ENCODE assay signal across 8 cellular contexts in genomic region chr19:41363371-41363752, GRCh38. TPM values are rescaled to one million over a fixed set of nuclear protein-coding genes. Genes with fewer than 3 reads are reported as not detected.
DNase-seq lines count a peak whose midpoint lies in the region; ATAC-seq and TF ChIP-seq lines count a peak whose summit lies in the region.

No MANE protein-coding gene starts in this region.

- ATAC-seq in naive thymus-derived CD4-positive, alpha-beta T cell: no peak
- no peak for ATAC-seq in GM18519 (IDR thresholded peaks at IDR 0.05; ENCODE audit: low FRiP score, unreplicated experiment)
- ATAC-seq in GM19455 (IDR thresholded peaks at IDR 0.05; ENCODE audit: unreplicated experiment): no peak
- no peak for ATAC-seq in GM21786 (IDR thresholded peaks at IDR 0.05; ENCODE audit: unreplicated experiment)
- no peak for ATAC-seq in HG03045 (IDR thresholded peaks at IDR 0.05; ENCODE audit: unreplicated experiment)

- H3K36me3 ChIP-seq in naive thymus-derived CD4-positive, alpha-beta T cell (ENCODE audit: control insufficient read depth in 2 of 3, insufficient read depth in 3 of 3, low read length in 3 of 3): no peaks in the 10 kb centered on the region

- peaks cover 18 to 26% of the 10 kb centered on the region in 2 donors for H3K4me1 ChIP-seq in naive thymus-derived CD4-positive, alpha-beta T cell (ENCODE audit: control insufficient read depth in 2 of 2, insufficient read depth in 2 of 2, low read length in 2 of 2)

- peaks cover 0 to 8% (median 3%) of the 10 kb centered on the region in 5 donors for H3K36me3 Mint-ChIP-seq in naive thymus-derived CD4-positive, alpha-beta T cell

- POLR2A ChIA-PET in naive thymus-derived CD4-positive, alpha-beta T cell (lab: Charles Lee): interaction anchor here (0.6 to 5.2 kb wide), 20 partner anchors 9 to 879 kb away, joined by 3 to 127 read pairs (median 5); partner anchors contain the start of genes ACTMAP, BCKDHA, CCDC97 and COQ8B

- intact Hi-C loops in naive thymus-derived CD4-positive, alpha-beta T cell (cut with micrococcal nuclease): loop anchor here (1.0 to 5.0 kb wide), 2 partner anchors 9 to 1016 kb away; partner anchors contain the start of genes C19orf47 (in 1 of the 2) and PLD3 (in 1 of the 2)

- no peak for TF ChIP-seq RAD21 in Ishikawa (IDR thresholded peaks at IDR 0.05; ENCODE audit: low read depth)

- H3K9me3 ChIP-seq in naive thymus-derived CD4-positive, alpha-beta T cell (ENCODE audit: control insufficient read depth in 2 of 3, low read length in 3 of 3): no peaks in the 10 kb centered on the region

- H3K27me3 ChIP-seq in naive thymus-derived CD4-positive, alpha-beta T cell (ENCODE audit: control insufficient read depth in 2 of 2, insufficient read depth in 2 of 2, low read length in 2 of 2): no peaks in the 10 kb centered on the region

- H3K4me3 ChIP-seq in AG10803 (ENCODE audit: low read length) (peak overlapping the region; percentile 93), choroid plexus epithelial cell (ENCODE audit: low read depth, low read length) (peak overlapping the region; percentile 93)
- peak overlapping the region; percentile 98 for H3K4me3 ChIP-seq in naive thymus-derived CD4-positive, alpha-beta T cell (ENCODE audit: low read length)

- H3K27ac ChIP-seq in naive thymus-derived CD4-positive, alpha-beta T cell (ENCODE audit: low read depth, low read length): peak overlapping the region; percentile 99

- TF ChIP-seq EP300 in Ishikawa (IDR thresholded peaks at IDR 0.05; ENCODE audit: borderline replicate concordance): no peak

- no peaks in the 10 kb centered on the region for H3K27me3 Mint-ChIP-seq in naive thymus-derived CD4-positive, alpha-beta T cell

- H3K4me3 Mint-ChIP-seq in naive thymus-derived CD4-positive, alpha-beta T cell: peak overlapping the region; percentile 82 to 100 (median 98)

- H3K4me1 Mint-ChIP-seq in naive thymus-derived CD4-positive, alpha-beta T cell: peaks cover 16 to 56% (median 44%) of the 10 kb centered on the region in 7 donors

- CTCF ChIA-PET in naive thymus-derived CD4-positive, alpha-beta T cell (lab: Charles Lee): interaction anchor here (0.5 to 4.2 kb wide), 6 partner anchors 8 to 88 kb away, joined by 3 to 39 read pairs (median 3); partner anchors contain the start of gene TGFB1

- H3K27ac Mint-ChIP-seq in naive thymus-derived CD4-positive, alpha-beta T cell: peak overlapping the region; percentile 96 to 100 (median 99)

- no peak for DNase-seq in AG10803 (ENCODE audit: low read depth)
- DNase-seq in choroid plexus epithelial cell (ENCODE audit: low read depth): no peak
- no peak for DNase-seq in naive thymus-derived CD4-positive, alpha-beta T cell

- TF ChIP-seq CTCF in AG10803 (conservative IDR thresholded peaks at IDR 0.05; ENCODE audit: low read length) (no peak), choroid plexus epithelial cell (conservative IDR thresholded peaks at IDR 0.05; ENCODE audit: low read depth, low read length) (no peak)

- no peaks in the 10 kb centered on the region for H3K9me3 Mint-ChIP-seq in naive thymus-derived CD4-positive, alpha-beta T cell

TF ChIP-seq in Ishikawa, 13 proteins besides CTCF, POLR2A, EP300 and RAD21:
- no peak for TF ChIP-seq NFIC (IDR thresholded peaks at IDR 0.05)
- TF ChIP-seq, protein P1, sequence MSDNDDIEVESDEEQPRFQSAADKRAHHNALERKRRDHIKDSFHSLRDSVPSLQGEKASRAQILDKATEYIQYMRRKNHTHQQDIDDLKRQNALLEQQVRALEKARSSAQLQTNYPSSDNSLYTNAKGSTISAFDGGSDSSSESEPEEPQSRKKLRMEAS (IDR thresholded peaks at IDR 0.05): 0 out of 2 replicates have a peak, but pooled peaks have one; percentile 0

RNA-seq across cellular contexts. Expression of gene B9D2, which starts 0.6 kb away (rescaled TPM):
- total RNA-seq in naive thymus-derived CD4-positive, alpha-beta T cell: 10 to 100 TPM; 11.6 to 38.9 (median 12.5) TPM
- polyA plus RNA-seq in naive thymus-derived CD4-positive, alpha-beta T cell: 10 to 100 TPM; 18.0 to 20.5 TPM

RNA-seq across cellular contexts. Expression of gene TGFB1, which starts 9.6 kb away (rescaled TPM):
- total RNA-seq in naive thymus-derived CD4-positive, alpha-beta T cell: 100 to 1,000 TPM in 3 of 5 experiments, 10 to 100 TPM in 2; 91.2 to 322 (median 185) TPM
- polyA plus RNA-seq in naive thymus-derived CD4-positive, alpha-beta T cell: 10 to 100 TPM; 31.4 to 62.3 TPM

RNA-seq across cellular contexts. Expression of gene TMEM91, which starts 13.0 kb away (rescaled TPM):
- total RNA-seq in naive thymus-derived CD4-positive, alpha-beta T cell: 10 to 100 TPM in 4 of 5 experiments, 1 to 10 TPM in 1; 8.2 to 18.1 (median 16.0) TPM
- polyA plus RNA-seq in naive thymus-derived CD4-positive, alpha-beta T cell: 1 to 10 TPM; 5.2 to 8.6 TPM

RNA-seq across cellular contexts. Expression of gene EXOSC5, which starts 33.8 kb away (rescaled TPM):
- total RNA-seq in naive thymus-derived CD4-positive, alpha-beta T cell: 10 to 100 TPM; 15.0 to 37.5 (median 20.6) TPM
- polyA plus RNA-seq in naive thymus-derived CD4-positive, alpha-beta T cell: 10 to 100 TPM; 76.0 to 84.8 TPM

RNA-seq across cellular contexts. Expression of gene BCKDHA, which starts 34.3 kb away (rescaled TPM):
- 10 to 100 TPM; 19.4 to 25.0 (median 20.5) TPM for total RNA-seq in naive thymus-derived CD4-positive, alpha-beta T cell
- polyA plus RNA-seq in naive thymus-derived CD4-positive, alpha-beta T cell: 10 to 100 TPM; 45.1 to 55.9 TPM
